ENCODE assay signal across 1 cellular context in genomic region chr2:44656460-44656859, GRCh38.
TF ChIP-seq lines count a peak whose summit lies in the region.

No MANE protein-coding gene starts in this region.

TF ChIP-seq in WTC11, 78 proteins besides CTCF, POLR2A, EP300 and RAD21 (continued from another document):
- no peak for TF ChIP-seq ZNF532 (CRISPR knock-in tag; IDR thresholded peaks at IDR 0.05; ENCODE audit: borderline replicate concordance)
- TF ChIP-seq ERG (CRISPR knock-in tag; IDR thresholded peaks at IDR 0.05): no peak
- no peak for TF ChIP-seq ZNF425 (CRISPR knock-in tag; conservative IDR thresholded peaks at IDR 0.05)
- no peak for TF ChIP-seq CREM (CRISPR knock-in tag; IDR thresholded peaks at IDR 0.05)
- no peak for TF ChIP-seq SP1 (CRISPR knock-in tag; conservative IDR thresholded peaks at IDR 0.05)
- no peak for TF ChIP-seq FOXP4 (CRISPR knock-in tag; IDR thresholded peaks at IDR 0.05)
- TF ChIP-seq AFF4 (CRISPR knock-in tag; IDR thresholded peaks at IDR 0.05; ENCODE audit: borderline replicate concordance): no peak
- TF ChIP-seq SMAD3 (CRISPR knock-in tag; IDR thresholded peaks at IDR 0.05; ENCODE audit: borderline replicate concordance): no peak
- no peak for TF ChIP-seq GABPB1 (CRISPR knock-in tag; IDR thresholded peaks at IDR 0.05)
- no peak for TF ChIP-seq MYBL2 (CRISPR knock-in tag; IDR thresholded peaks at IDR 0.05)
- TF ChIP-seq ZNF416 (CRISPR knock-in tag; IDR thresholded peaks at IDR 0.05): no peak
- TF ChIP-seq ZNF138 (CRISPR knock-in tag; conservative IDR thresholded peaks at IDR 0.05): no peak
- no peak for TF ChIP-seq OVOL2 (CRISPR knock-in tag; IDR thresholded peaks at IDR 0.05; ENCODE audit: borderline replicate concordance)
- no peak for TF ChIP-seq ZNF232 (CRISPR knock-in tag; IDR thresholded peaks at IDR 0.05)
